ENCODE assay signal across 17 cellular contexts in the genomic region with DNA sequence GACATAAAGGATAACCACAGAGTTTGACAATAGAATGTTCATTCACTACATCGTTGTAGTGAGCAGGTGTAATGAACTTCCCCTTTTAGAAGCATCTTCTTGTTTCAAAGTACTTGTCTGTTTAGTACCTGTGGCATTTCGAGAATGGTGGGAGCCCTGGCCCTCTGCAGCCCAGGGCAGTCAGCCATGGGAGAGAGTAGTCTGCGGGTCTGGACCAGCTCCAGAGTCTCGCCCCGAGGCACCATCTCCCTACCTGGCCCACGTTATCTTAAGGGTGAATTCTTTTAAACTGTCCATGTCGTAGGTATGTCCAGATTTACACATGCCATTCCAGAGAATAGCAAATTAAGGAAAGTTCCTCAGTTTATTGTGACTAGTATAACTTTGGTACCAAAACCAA.
"Had no signal": no experiment of that assay in that cellular context is flagged by ENCODE, and none has a peak within 500 bp of the region (broad histone marks: within the 10 kb centered on the region; RNA-seq: fewer than 3 reads in every experiment).

No MANE protein-coding gene starts in this region.

- H3K4me2 ChIP-seq: hepatocyte had no signal

- FAIRE-seq: urothelium cell line had no signal

- H3K79me2 ChIP-seq: hepatocyte had no signal

- H2AFZ ChIP-seq: hepatocyte had no signal

- DNase-seq: effector CD4-positive, alpha-beta T cell; foreskin melanocyte; head of caudate nucleus; kidney glomerular epithelial cell; mucosa of descending colon; naive thymus-derived CD8-positive, alpha-beta T cell; posterior cingulate gyrus; stimulated activated CD4-positive, alpha-beta T cell treated with anti-CD3 and anti-CD28 coated beads, Interleukin-2, amount 100 ng/mL, for 24 hours; stimulated activated CD4-positive, alpha-beta T cell treated with anti-CD3 and anti-CD28 coated beads, Interleukin-4, amount 100 ng/mL, for 4 hours; stimulated activated naive B cell treated with anti-CD40 and anti-IgM and Interleukin-4, amounts not matched to agents 10 μg/mL and 1 μg/mL and 100 μg/mL, for 72 hours; stimulated activated naive CD8-positive, alpha-beta T cell treated with anti-CD3 and anti-CD28 coated beads, Interleukin-15, amount 100 ng/mL, for 72 hours had no signal

- H3K27ac Mint-ChIP-seq: naive thymus-derived CD8-positive, alpha-beta T cell; stimulated activated naive B cell treated with anti-CD40 and anti-IgM and Interleukin-4, amounts not matched to agents 10 μg/mL and 1 μg/mL and 100 μg/mL, for 72 hours; stimulated activated naive CD8-positive, alpha-beta T cell treated with anti-CD3 and anti-CD28 coated beads, Interleukin-15, amount 100 ng/mL, for 72 hours; type B pancreatic cell had no signal

- H3K27ac ChIP-seq: coronary artery, hepatocyte, thoracic aorta had no signal

- ATAC-seq: mucosa of descending colon; naive thymus-derived CD8-positive, alpha-beta T cell; sciatic nerve; stimulated activated naive B cell treated with anti-CD40 and anti-IgM and Interleukin-4, amounts not matched to agents 10 μg/mL and 1 μg/mL and 100 μg/mL, for 72 hours; stimulated activated naive CD8-positive, alpha-beta T cell treated with anti-CD3 and anti-CD28 coated beads, Interleukin-15, amount 100 ng/mL, for 72 hours had no signal

- H3K4me1 Mint-ChIP-seq: naive thymus-derived CD8-positive, alpha-beta T cell; stimulated activated naive B cell treated with anti-CD40 and anti-IgM and Interleukin-4, amounts not matched to agents 10 μg/mL and 1 μg/mL and 100 μg/mL, for 72 hours; stimulated activated naive CD8-positive, alpha-beta T cell treated with anti-CD3 and anti-CD28 coated beads, Interleukin-15, amount 100 ng/mL, for 72 hours had no signal

- H3K27me3 ChIP-seq: hepatocyte had no signal

- H3K27me3 Mint-ChIP-seq: naive thymus-derived CD8-positive, alpha-beta T cell; stimulated activated naive CD8-positive, alpha-beta T cell treated with anti-CD3 and anti-CD28 coated beads, Interleukin-15, amount 100 ng/mL, for 72 hours; type B pancreatic cell had no signal

- H3K4me3 ChIP-seq: coronary artery, hepatocyte, mucosa of descending colon, thoracic aorta had no signal

- H3K36me3 ChIP-seq: thoracic aorta had no signal

- H3K4me3 Mint-ChIP-seq: naive thymus-derived CD8-positive, alpha-beta T cell; stimulated activated naive B cell treated with anti-CD40 and anti-IgM and Interleukin-4, amounts not matched to agents 10 μg/mL and 1 μg/mL and 100 μg/mL, for 72 hours; stimulated activated naive CD8-positive, alpha-beta T cell treated with anti-CD3 and anti-CD28 coated beads, Interleukin-15, amount 100 ng/mL, for 72 hours; type B pancreatic cell had no signal

- H3K9me3 ChIP-seq: mucosa of descending colon, thoracic aorta had no signal
